In the genomic region with DNA sequence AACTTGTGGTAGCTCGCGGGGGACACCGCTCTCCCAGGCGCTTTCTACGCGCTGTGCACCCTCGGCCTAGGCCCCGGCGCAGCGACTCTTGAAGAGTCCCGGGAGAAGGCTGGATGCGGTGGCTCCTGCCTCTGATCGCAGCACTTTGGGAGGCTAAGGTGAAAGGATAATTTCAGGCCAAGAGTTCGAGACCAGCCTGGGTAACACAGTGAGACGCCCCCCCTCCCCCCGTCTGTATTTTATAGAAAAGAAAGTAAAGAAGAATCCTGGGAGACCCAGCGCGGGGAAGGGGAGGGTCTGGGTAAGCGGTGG, we compare ENCODE assay signal across 10 cellular contexts. TPM values are rescaled to one million over a fixed set of nuclear protein-coding genes. Genes with fewer than 3 reads are reported as not detected.
A peak's percentile ranks its signal among the peaks of the same experiment; 100 is the strongest.
DNase-seq lines count a peak whose midpoint lies in the region; ATAC-seq and TF ChIP-seq lines count a peak whose summit lies in the region.
"Had no signal": no experiment of that assay in that cellular context is flagged by ENCODE, and none has a peak within 500 bp of the region (broad histone marks: within the 10 kb centered on the region; RNA-seq: fewer than 3 reads in every experiment).

No MANE protein-coding gene starts in this region.

- peak overlapping the region in 1 of 2 donors; percentile 39 for H3K27ac ChIP-seq in mucosa of rectum (ENCODE audit: low read depth in 2 of 2, low read length in 2 of 2)
- peak overlapping the region; percentile 57 for H3K27ac ChIP-seq in vagina

- H3K9me3 Mint-ChIP-seq in chondrocyte (ENCODE audit: low read depth), result no peaks in the 10 kb centered on the region

- H3K4me3 Mint-ChIP-seq in chondrocyte (ENCODE audit: unreplicated experiment), result peak overlapping the region; percentile 64

- peaks cover 11% of the 10 kb centered on the region for H3K27me3 Mint-ChIP-seq in chondrocyte (ENCODE audit: low read depth)

- intact Hi-C loops in Right ventricle myocardium superior (cut with DNase I), result no loop called here
- intact Hi-C loops in cardiac septum (cut with DNase I), result no loop called here
- intact Hi-C loops in vagina (cut with DNase I), result no loop called here

- H3K27me3 ChIP-seq in mucosa of rectum (ENCODE audit: control insufficient read depth in 2 of 2, insufficient read depth in 2 of 2, low read length in 2 of 2) (peaks cover 0 to 2% of the 10 kb centered on the region in 2 donors), vagina (no peaks in the 10 kb centered on the region)

- peaks cover 4% of the 10 kb centered on the region for H3K4me1 Mint-ChIP-seq in chondrocyte (ENCODE audit: low read depth)

- no peak for ATAC-seq in Right ventricle myocardium superior (ENCODE audit: poor library complexity)

- peaks cover 12 to 13% of the 10 kb centered on the region in 2 donors for H3K4me1 ChIP-seq in mucosa of rectum (ENCODE audit: control insufficient read depth in 2 of 2, insufficient read depth in 2 of 2, low read length in 2 of 2)
- peaks cover 25% of the 10 kb centered on the region for H3K4me1 ChIP-seq in vagina

- peak overlapping the region; percentile 8 for H3K27ac Mint-ChIP-seq in chondrocyte (ENCODE audit: unreplicated experiment)

- H3K4me3 ChIP-seq in mucosa of rectum (ENCODE audit: low read length in 2 of 2) (peak overlapping the region; percentile 65 to 78), vagina (peak overlapping the region; percentile 55 to 57)

- H3K36me3 Mint-ChIP-seq in chondrocyte (ENCODE audit: low read depth), result no peaks in the 10 kb centered on the region

- TF ChIP-seq CTCF in chondrocyte (IDR thresholded peaks at IDR 0.05) (no peak), vagina (IDR thresholded peaks at IDR 0.05) (no peak)

- DNase-seq in Right ventricle myocardium superior (peak; percentile 43), cardiac septum (ENCODE audit: low spot score) (no peak), chondrocyte (ENCODE audit: low spot score) (no peak), vagina (ENCODE audit: extremely low spot score in 2 of 2) (no peak), HuH-7 (ENCODE audit: low spot score) (no peak), putamen (ENCODE audit: low spot score) (no peak)
- DNase-seq in effector CD4-positive, alpha-beta T cell, result no peak
- DNase-seq: GF-D8 had no signal

- no peaks in the 10 kb centered on the region for H3K9me3 ChIP-seq in mucosa of rectum (ENCODE audit: control insufficient read depth in 2 of 2, low read length in 2 of 2)
- no peaks in the 10 kb centered on the region for H3K9me3 ChIP-seq in vagina

- no peaks in the 10 kb centered on the region for H3K36me3 ChIP-seq in mucosa of rectum (ENCODE audit: control insufficient read depth in 2 of 2, insufficient read depth in 2 of 2, low read length in 2 of 2)
- no peaks in the 10 kb centered on the region for H3K36me3 ChIP-seq in vagina

- TF ChIP-seq POLR2A in vagina (IDR thresholded peaks at IDR 0.05), result no peak

- H3K9ac ChIP-seq in mucosa of rectum (ENCODE audit: low read depth in 1 of 2, low read length in 2 of 2), result peak overlapping the region in 1 of 2 donors; percentile 63

RNA-seq across cellular contexts. Expression of a gene that starts 0.4 kb away (rescaled TPM):
- total RNA-seq in Right ventricle myocardium superior (3.2 TPM), cardiac septum (1.2 TPM), chondrocyte (0.02 TPM in 1 of 3 replicates, not detected in the others), vagina (44.0 TPM)
- total RNA-seq: LHCN-M2 had no signal

RNA-seq across cellular contexts. Expression of a gene that starts 39.8 kb away (rescaled TPM):
- total RNA-seq in Right ventricle myocardium superior (58.2 TPM), cardiac septum (41.5 TPM), chondrocyte (69.5 to 89.1 TPM (median 70.1 TPM) in 3 replicates), vagina (44.7 TPM)

Comparison
In these comparisons a context has a peak if more than half of its experiments do, and no peak if none do; other contexts are left out.
1. RNA of a gene that starts 0.4 kb away (total RNA-seq): 44.0 TPM in vagina (single experiment); 3.2 TPM in Right ventricle myocardium superior (single experiment), 1.2 TPM in cardiac septum (single experiment) and 0.02 TPM in chondrocyte; every median in the first group is over 10 times any median in the second.